Comparison of ENCODE assay signal across 1 cellular context in genomic region chr4:84964995-84965557, GRCh38.
TF ChIP-seq lines count a peak whose summit lies in the region.

No MANE protein-coding gene starts in this region.

TF ChIP-seq in GM23338, 12 proteins besides CTCF, POLR2A, EP300 and RAD21 (continued from another document):
- TF ChIP-seq REST (IDR thresholded peaks at IDR 0.05; ENCODE audit: unreplicated experiment) (no peak), POLR2AphosphoS5 (IDR thresholded peaks at IDR 0.05; ENCODE audit: low read depth) (no peak), EZH2 (IDR thresholded peaks at IDR 0.05; ENCODE audit: low read depth, unreplicated experiment) (no peak), STAT1 (IDR thresholded peaks at IDR 0.05; ENCODE audit: unreplicated experiment) (no peak), ETS1 (IDR thresholded peaks at IDR 0.05) (no peak), CREB1 (CRISPR knock-in tag; IDR thresholded peaks at IDR 0.05; ENCODE audit: low read depth) (no peak)
